ENCODE assay signal across 16 cellular contexts in genomic region chr7:27442446-27442845, GRCh38.
DNase-seq lines count a peak whose midpoint lies in the region; ATAC-seq and TF ChIP-seq lines count a peak whose summit lies in the region.
"Had no signal": no experiment of that assay in that cellular context is flagged by ENCODE, and none has a peak within 500 bp of the region (broad histone marks: within the 10 kb centered on the region; RNA-seq: fewer than 3 reads in every experiment).

No MANE protein-coding gene starts in this region.

- H3K9ac ChIP-seq in IMR-90 (ENCODE audit: low read depth, low read length), result no peak overlapping the region

- POLR2A ChIA-PET in IMR-90 (lab: Charles Lee; ENCODE audit: unreplicated experiment), result no interaction called here

- no peaks in the 10 kb centered on the region for H3K36me3 ChIP-seq in IMR-90 (ENCODE audit: control insufficient read depth, insufficient read depth, low read length)
- no peaks in the 10 kb centered on the region for H3K36me3 ChIP-seq in brain microvascular endothelial cell (replicated peaks)
- no peaks in the 10 kb centered on the region for H3K36me3 ChIP-seq in esophagus squamous epithelium
- no peaks in the 10 kb centered on the region for H3K36me3 ChIP-seq in left lung
- H3K36me3 ChIP-seq: BE2C, lower lobe of right lung had no signal

- H4K8ac ChIP-seq in IMR-90 (ENCODE audit: low read depth in 2 of 2, low read length in 2 of 2), result no peak overlapping the region

- no peak overlapping the region for H4K91ac ChIP-seq in IMR-90 (ENCODE audit: insufficient read depth, low read depth, low read length)

- intact Hi-C loops in IMR-90 (cut with micrococcal nuclease), result no loop called here
- intact Hi-C loops in esophagus squamous epithelium (cut with DNase I), result no loop called here
- intact Hi-C loops in left lung (cut with DNase I), result no loop called here

- no peak overlapping the region for H3K4me2 ChIP-seq in IMR-90 (ENCODE audit: low read depth, low read length)

- H3K27me3 ChIP-seq in IMR-90 (ENCODE audit: control insufficient read depth, insufficient read depth, low read length), result no peaks in the 10 kb centered on the region
- H3K27me3 ChIP-seq in brain microvascular endothelial cell (replicated peaks), result no peaks in the 10 kb centered on the region
- H3K27me3 ChIP-seq in esophagus squamous epithelium, result peaks cover 0 to 9% (median 0%) of the 10 kb centered on the region in 4 donors
- H3K27me3 ChIP-seq in left lung, result peaks cover 0 to 3% of the 10 kb centered on the region in 2 donors
- H3K27me3 ChIP-seq: BE2C had no signal

- in situ Hi-C loops in IMR-90 (cut with MboI; ENCODE audit: low sequenced_read_pairs) (no loop called here), brain microvascular endothelial cell (cut with HindIII; ENCODE audit: low pct_ligation_motif_present, low sequenced_read_pairs) (no loop called here)

- DNase-seq in COLO829 (ENCODE audit: low spot score) (peak; percentile 35), IMR-90 (peak; percentile 55), brain microvascular endothelial cell (peak; percentile 36), glomerular visceral epithelial cell (ENCODE audit: extremely low spot score) (peak; percentile 3), esophagus squamous epithelium (lab: John Stamatoyannopoulos, UW) (no peak), left lung (no peak), AG08396 (ENCODE audit: low spot score) (no peak)
- no peak for DNase-seq in activated effector memory CD4-positive, alpha-beta T cell treated with Interleukin-2 at 50 U/mL for 16 hours
- DNase-seq: activated B cell treated with CpG ODN at 0.5 μM for 24 hours; BE2C; GOT3; lower lobe of right lung; MM.1S; naive thymus-derived CD8-positive, alpha-beta T cell; RPMI8226; stimulated activated naive CD8-positive, alpha-beta T cell treated with anti-CD3 and anti-CD28 coated beads, Interleukin-15, amount 100 ng/mL, for 72 hours had no signal

- H3K18ac ChIP-seq in IMR-90 (ENCODE audit: low read depth, low read length), result no peak overlapping the region

- no peak overlapping the region for H2AK5ac ChIP-seq in IMR-90 (ENCODE audit: low read depth, low read length)

- H3K9me3 ChIP-seq in IMR-90 (ENCODE audit: control insufficient read depth, insufficient read depth, low read length) (no peaks in the 10 kb centered on the region), esophagus squamous epithelium (no peaks in the 10 kb centered on the region), left lung (no peaks in the 10 kb centered on the region)
- H3K9me3 ChIP-seq: BE2C, lower lobe of right lung had no signal

- no peak overlapping the region for H2AFZ ChIP-seq in IMR-90 (replicated peaks; ENCODE audit: low read length, poor library complexity)

- H2BK15ac ChIP-seq in IMR-90 (ENCODE audit: low read depth, low read length), result no peak overlapping the region

- H4K20me1 ChIP-seq in IMR-90 (ENCODE audit: insufficient read depth, low read length), result no peaks in the 10 kb centered on the region

- no peak overlapping the region for H3K56ac ChIP-seq in IMR-90 (ENCODE audit: extremely low read depth, insufficient read depth, low read length)

- CTCF ChIA-PET in IMR-90 (lab: Yijun Ruan, JAX), result no interaction called here

- H3K4ac ChIP-seq in IMR-90 (ENCODE audit: low read depth, low read length), result no peak overlapping the region

- ATAC-seq in IMR-90 (ENCODE audit: low read depth), result no peak
- ATAC-seq in left lung, result no peak
- ATAC-seq: lower lobe of right lung; naive thymus-derived CD8-positive, alpha-beta T cell; stimulated activated naive CD8-positive, alpha-beta T cell treated with anti-CD3 and anti-CD28 coated beads, Interleukin-15, amount 100 ng/mL, for 72 hours had no signal

- no peak overlapping the region for H2BK120ac ChIP-seq in IMR-90 (ENCODE audit: low read depth, low read length)

- no peaks in the 10 kb centered on the region for H3K79me1 ChIP-seq in IMR-90 (ENCODE audit: low read depth in 1 of 2, low read length in 2 of 2)

- no peak overlapping the region for H3K14ac ChIP-seq in IMR-90 (replicated peaks; ENCODE audit: low read depth, low read length)

- H3K27ac ChIP-seq in IMR-90 (ENCODE audit: insufficient read depth, low read length) (no peak overlapping the region), brain microvascular endothelial cell (no peak overlapping the region), esophagus squamous epithelium (no peak overlapping the region), left lung (no peak overlapping the region)
- H3K27ac ChIP-seq: lower lobe of right lung had no signal

- H4K5ac ChIP-seq in IMR-90 (ENCODE audit: low read depth, low read length), result no peak overlapping the region

- H3K4me1 ChIP-seq in IMR-90 (ENCODE audit: control insufficient read depth, insufficient read depth, low read length) (no peaks in the 10 kb centered on the region), esophagus squamous epithelium (no peaks in the 10 kb centered on the region), left lung (no peaks in the 10 kb centered on the region)
- H3K4me1 ChIP-seq: BE2C, lower lobe of right lung had no signal

- no peak overlapping the region for H3K23ac ChIP-seq in IMR-90 (ENCODE audit: low read depth, low read length)

- TF ChIP-seq RAD21 in IMR-90 (IDR thresholded peaks at IDR 0.05; ENCODE audit: low read length), result no peak

- H3K9me1 ChIP-seq in IMR-90 (ENCODE audit: insufficient read depth, low read length), result no peaks in the 10 kb centered on the region

- BruUV-seq in IMR-90 (replicated peaks; lab: Mats Ljungman, UMichigan), result no TSS peak

- dilution Hi-C loops in IMR-90 (cut with HindIII; ENCODE audit: low sequenced_read_pairs, unreplicated experiment), result no loop called here

- TF ChIP-seq POLR2A in IMR-90 (IDR thresholded peaks at IDR 0.05; ENCODE audit: low read depth, low read length), result no peak
- no peak for TF ChIP-seq POLR2A in esophagus squamous epithelium (IDR thresholded peaks at IDR 0.05)

- no peak overlapping the region for H2BK5ac ChIP-seq in IMR-90 (ENCODE audit: low read depth, low read length, poor library complexity, severe bottlenecking)

- no peak overlapping the region for H2AK9ac ChIP-seq in IMR-90 (replicated peaks; ENCODE audit: low read depth, low read length, poor library complexity)

- H3K4me3 ChIP-seq in IMR-90 (ENCODE audit: insufficient read depth, low read depth, low read length) (no peak overlapping the region), brain microvascular endothelial cell (ENCODE audit: low read depth, low read length) (no peak overlapping the region), esophagus squamous epithelium (no peak overlapping the region), left lung (no peak overlapping the region)
- H3K4me3 ChIP-seq: lower lobe of right lung had no signal

- H2BK20ac ChIP-seq in IMR-90 (ENCODE audit: low read depth, low read length), result no peak overlapping the region

- TF ChIP-seq CTCF in IMR-90 (conservative IDR thresholded peaks at IDR 0.05; ENCODE audit: low read depth, low read length) (no peak), brain microvascular endothelial cell (IDR thresholded peaks at IDR 0.05; ENCODE audit: low read depth, low read length, missing control alignments) (no peak), esophagus squamous epithelium (IDR thresholded peaks at IDR 0.05) (no peak), left lung (IDR thresholded peaks at IDR 0.05) (no peak)

TF ChIP-seq in IMR-90, 13 proteins besides CTCF, POLR2A, EP300 and RAD21:
- TF ChIP-seq CHD1 (IDR thresholded peaks at IDR 0.05; ENCODE audit: low read depth, low read length), result no peak
- no peak for TF ChIP-seq USF2 (IDR thresholded peaks at IDR 0.05; ENCODE audit: low read depth, low read length)
- TF ChIP-seq, protein P1, sequence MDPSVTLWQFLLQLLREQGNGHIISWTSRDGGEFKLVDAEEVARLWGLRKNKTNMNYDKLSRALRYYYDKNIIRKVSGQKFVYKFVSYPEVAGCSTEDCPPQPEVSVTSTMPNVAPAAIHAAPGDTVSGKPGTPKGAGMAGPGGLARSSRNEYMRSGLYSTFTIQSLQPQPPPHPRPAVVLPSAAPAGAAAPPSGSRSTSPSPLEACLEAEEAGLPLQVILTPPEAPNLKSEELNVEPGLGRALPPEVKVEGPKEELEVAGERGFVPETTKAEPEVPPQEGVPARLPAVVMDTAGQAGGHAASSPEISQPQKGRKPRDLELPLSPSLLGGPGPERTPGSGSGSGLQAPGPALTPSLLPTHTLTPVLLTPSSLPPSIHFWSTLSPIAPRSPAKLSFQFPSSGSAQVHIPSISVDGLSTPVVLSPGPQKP (IDR thresholded peaks at IDR 0.05; ENCODE audit: borderline replicate concordance, low read depth, low read length), result no peak
- TF ChIP-seq CEBPB (IDR thresholded peaks at IDR 0.05; ENCODE audit: low read depth, low read length), result no peak
- TF ChIP-seq MXI1 (IDR thresholded peaks at IDR 0.05; ENCODE audit: borderline replicate concordance, low read depth, low read length), result no peak
- TF ChIP-seq NFE2L2 (IDR thresholded peaks at IDR 0.05; ENCODE audit: low read depth, low read length), result no peak

Comparison
In these comparisons a context has a peak if more than half of its experiments do, and no peak if none do; other contexts are left out.
1. DNase-seq: peak in COLO829 (single experiment), IMR-90 (single experiment), brain microvascular endothelial cell (single experiment) and glomerular visceral epithelial cell (single experiment); none in esophagus squamous epithelium (single experiment), activated effector memory CD4-positive, alpha-beta T cell treated with Interleukin-2 at 50 U/mL for 16 hours (single experiment), left lung (0 of 2) and AG08396 (single experiment).